ENCODE assay signal across 23 cellular contexts in the genomic region with DNA sequence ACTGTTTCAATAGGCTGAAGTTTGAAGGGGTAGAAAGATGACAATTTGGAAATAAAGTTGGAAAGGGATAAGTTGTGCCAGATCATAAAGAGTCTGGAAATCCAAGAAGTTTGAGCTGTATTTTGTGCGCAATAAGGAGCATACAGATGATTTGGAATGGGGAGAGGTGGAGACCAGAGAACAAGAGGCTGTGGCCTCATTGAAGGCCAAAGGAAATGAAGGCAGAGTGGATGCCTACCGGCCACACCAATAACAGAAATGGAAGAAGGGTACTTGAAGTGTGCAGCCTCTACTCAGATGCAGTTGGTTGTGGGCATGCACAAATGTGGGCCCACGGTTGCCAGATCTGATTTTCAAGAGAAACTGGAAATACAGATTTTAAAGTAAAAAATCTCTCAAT. TPM values are rescaled to one million over a fixed set of nuclear protein-coding genes. Genes with fewer than 3 reads are reported as not detected.
DNase-seq lines count a peak whose midpoint lies in the region; ATAC-seq and TF ChIP-seq lines count a peak whose summit lies in the region.
"Had no signal": no experiment of that assay in that cellular context is flagged by ENCODE, and none has a peak within 500 bp of the region (broad histone marks: within the 10 kb centered on the region; RNA-seq: fewer than 3 reads in every experiment).

No MANE protein-coding gene starts in this region.

- no peak overlapping the region for H2BK20ac ChIP-seq in IMR-90 (ENCODE audit: low read depth, low read length)

- no peak overlapping the region; the same call in 1 of the 2 replicates for H3K23ac ChIP-seq in IMR-90 (ENCODE audit: low read depth, low read length)

- no peak overlapping the region for H3K4ac ChIP-seq in IMR-90 (ENCODE audit: low read depth, low read length)

- no peak overlapping the region for H2AFZ ChIP-seq in IMR-90 (replicated peaks; ENCODE audit: low read length, poor library complexity)

- peak overlapping the region; percentile 18; the same call in 1 of the 2 replicates for H3K14ac ChIP-seq in IMR-90 (replicated peaks; ENCODE audit: low read depth, low read length)

- WGBS in IMR-90 (ENCODE audit: extremely low coverage in 2 of 2, insufficient read length in 1 of 2), 2 experiments: 74% methylated on average over 2 of the region's 3 CpGs; no CpG with 5 or more reads in 1 of the 2 experiments
- WGBS in spleen, 5 donors: 68 to 84% (median 75%) methylated on average over 3 of the region's 3 CpGs

- intact Hi-C loops in IMR-90 (cut with micrococcal nuclease): no loop called here
- intact Hi-C loops in spleen (cut with DNase I; ENCODE audit: low total_unique reads): no loop called here

- CTCF ChIA-PET in IMR-90 (lab: Yijun Ruan, JAX): no interaction called here

- peak overlapping the region in 9 of 11 experiments; percentile 27 to 93 (median 86); a peak in 15 of 22 replicates for H3K4me2 ChIP-seq in BLaER1 treated with 17β-estradiol and CSF1 and Interleukin-3, amounts not matched to agents 10 nM and 100 nM
- peak overlapping the region; percentile 19; the same call in 1 of the 2 replicates for H3K4me2 ChIP-seq in IMR-90 (ENCODE audit: low read depth, low read length)

- no peak for TF ChIP-seq RAD21 in IMR-90 (IDR thresholded peaks at IDR 0.05; ENCODE audit: low read length)

- H3K18ac ChIP-seq in IMR-90 (ENCODE audit: low read depth, low read length): no peak overlapping the region

- no peaks in the 10 kb centered on the region for H3K27me3 ChIP-seq in BLaER1 treated with 17β-estradiol and CSF1 and Interleukin-3, amounts not matched to agents 10 nM and 100 nM
- no peaks in the 10 kb centered on the region for H3K27me3 ChIP-seq in IMR-90 (ENCODE audit: control insufficient read depth, insufficient read depth, low read length)
- H3K27me3 ChIP-seq in spleen (replicated peaks in 1 of 7): no peaks in the 10 kb centered on the region
- H3K27me3 ChIP-seq: transverse colon had no signal

- in situ Hi-C loops in IMR-90 (cut with MboI; ENCODE audit: low sequenced_read_pairs): no loop called here

- peak overlapping the region; percentile 59 for H3K27ac Mint-ChIP-seq in neural crest cell (ENCODE audit: unreplicated experiment)
- H3K27ac Mint-ChIP-seq: activated CD8-positive, alpha-beta memory T cell treated with anti-CD3 and anti-CD28 coated beads, Interleukin-2, amount 10 ng/mL, durations not matched to agents 7 days and 5 days; activated naive CD4-positive, alpha-beta T cell treated with anti-CD3 and anti-CD28 coated beads, Interleukin-2, amount 10 ng/mL, durations not matched to agents 7 days and 5 days had no signal

- H3K4me3 ChIP-seq in BLaER1 treated with 17β-estradiol and CSF1 and Interleukin-3, amounts not matched to agents 10 nM and 100 nM: no peak overlapping the region
- H3K4me3 ChIP-seq in IMR-90 (ENCODE audit: insufficient read depth, low read depth, low read length) (no peak overlapping the region), coronary artery (peak overlapping the region; percentile 18), spleen (no peak overlapping the region)
- H3K4me3 ChIP-seq: transverse colon had no signal

- dilution Hi-C loops in IMR-90 (cut with HindIII; ENCODE audit: low sequenced_read_pairs, unreplicated experiment): no loop called here

- no peaks in the 10 kb centered on the region for H3K9me3 ChIP-seq in BLaER1 treated with 17β-estradiol and CSF1 and Interleukin-3, amounts not matched to agents 10 nM and 100 nM (replicated peaks in 1 of 11)
- H3K9me3 ChIP-seq in IMR-90 (ENCODE audit: control insufficient read depth, insufficient read depth, low read length) (no peaks in the 10 kb centered on the region), spleen (no peaks in the 10 kb centered on the region)
- H3K9me3 ChIP-seq: transverse colon had no signal

- H2AK9ac ChIP-seq in IMR-90 (replicated peaks; ENCODE audit: low read depth, low read length, poor library complexity): no peak overlapping the region

- BruUV-seq in IMR-90 (replicated peaks; lab: Mats Ljungman, UMichigan): no TSS peak

- H3K9ac ChIP-seq in BLaER1 treated with 17β-estradiol and CSF1 and Interleukin-3, amounts not matched to agents 10 nM and 100 nM: no peak overlapping the region
- no peak overlapping the region for H3K9ac ChIP-seq in IMR-90 (ENCODE audit: low read depth, low read length)

- H3K4me3 Mint-ChIP-seq in neural crest cell: peak overlapping the region; percentile 86
- H3K4me3 Mint-ChIP-seq: activated CD8-positive, alpha-beta memory T cell treated with anti-CD3 and anti-CD28 coated beads, Interleukin-2, amount 10 ng/mL, durations not matched to agents 7 days and 5 days; activated naive CD4-positive, alpha-beta T cell treated with anti-CD3 and anti-CD28 coated beads, Interleukin-2, amount 10 ng/mL, durations not matched to agents 7 days and 5 days had no signal

- peaks cover 25% of the 10 kb centered on the region for H3K4me1 Mint-ChIP-seq in neural crest cell

- H4K5ac ChIP-seq in IMR-90 (ENCODE audit: low read depth, low read length): peak overlapping the region; percentile 16; the same call in 1 of the 2 replicates

- TF ChIP-seq POLR2A in IMR-90 (IDR thresholded peaks at IDR 0.05; ENCODE audit: low read depth, low read length) (no peak), spleen (IDR thresholded peaks at IDR 0.05) (no peak)

- no peak overlapping the region for H4K8ac ChIP-seq in IMR-90 (ENCODE audit: low read depth in 2 of 2, low read length in 2 of 2)

- H2BK120ac ChIP-seq in IMR-90 (ENCODE audit: low read depth, low read length): no peak overlapping the region

- DNase-seq in IMR-90: no peak
- no peak for DNase-seq in coronary artery (ENCODE audit: low spot score)
- DNase-seq in neural crest cell (ENCODE audit: low read depth, low spot score): no peak
- DNase-seq in mucosa of gallbladder (ENCODE audit: low spot score): no peak
- no peak for DNase-seq in spleen
- no peak for DNase-seq in NCI-H526 treated with DMSO at 0.1 percent for 48 hours (lab: John Stamatoyannopoulos, UW)
- DNase-seq: activated CD4-positive, alpha-beta T cell treated with anti-CD3 and anti-CD28 coated beads for 48 hours; activated CD8-positive, alpha-beta memory T cell treated with anti-CD3 and anti-CD28 coated beads, Interleukin-2, amount 10 ng/mL, durations not matched to agents 7 days and 5 days; activated naive CD4-positive, alpha-beta T cell treated with anti-CD3 and anti-CD28 coated beads, Interleukin-2, amount 10 ng/mL, durations not matched to agents 7 days and 5 days; anterior cingulate cortex; CD8-positive, alpha-beta memory T cell; central memory CD4-positive, alpha-beta T cell; DMS53; erythroblast; foreskin melanocyte; GDM1; naive thymus-derived CD8-positive, alpha-beta T cell; NCI-H524 treated with DMSO at 0.1 percent for 48 hours; stimulated activated CD8-positive, alpha-beta memory T cell treated with anti-CD3 and anti-CD28 coated beads, Interleukin-4, amount 100 ng/mL, for 48 hours; transverse colon had no signal

- no peak overlapping the region; the same call in 1 of the 2 replicates for H4K91ac ChIP-seq in IMR-90 (ENCODE audit: insufficient read depth, low read depth, low read length)

- H2BK5ac ChIP-seq in IMR-90 (ENCODE audit: low read depth, low read length, poor library complexity, severe bottlenecking): no peak overlapping the region

- no peak overlapping the region for H3K56ac ChIP-seq in IMR-90 (ENCODE audit: extremely low read depth, insufficient read depth, low read length)

- H2BK15ac ChIP-seq in IMR-90 (ENCODE audit: low read depth, low read length): no peak overlapping the region

- no peak overlapping the region for H3K27ac ChIP-seq in BLaER1 treated with 17β-estradiol and CSF1 and Interleukin-3, amounts not matched to agents 10 nM and 100 nM
- H3K27ac ChIP-seq in IMR-90 (ENCODE audit: insufficient read depth, low read length): no peak overlapping the region
- no peak overlapping the region for H3K27ac ChIP-seq in coronary artery
- no peak overlapping the region for H3K27ac ChIP-seq in spleen
- H3K27ac ChIP-seq: transverse colon, VCaP had no signal

- no peaks in the 10 kb centered on the region for H3K36me3 Mint-ChIP-seq in neural crest cell (ENCODE audit: low read depth)
- H3K36me3 Mint-ChIP-seq: activated CD8-positive, alpha-beta memory T cell treated with anti-CD3 and anti-CD28 coated beads, Interleukin-2, amount 10 ng/mL, durations not matched to agents 7 days and 5 days; activated naive CD4-positive, alpha-beta T cell treated with anti-CD3 and anti-CD28 coated beads, Interleukin-2, amount 10 ng/mL, durations not matched to agents 7 days and 5 days; naive thymus-derived CD8-positive, alpha-beta T cell had no signal

- no peaks in the 10 kb centered on the region for H4K20me1 ChIP-seq in BLaER1 treated with 17β-estradiol and CSF1 and Interleukin-3, amounts not matched to agents 10 nM and 100 nM
- no peaks in the 10 kb centered on the region for H4K20me1 ChIP-seq in IMR-90 (ENCODE audit: insufficient read depth, low read length)

- POLR2A ChIA-PET in IMR-90 (lab: Charles Lee; ENCODE audit: unreplicated experiment): no interaction called here

- ATAC-seq in IMR-90 (ENCODE audit: low read depth): no peak
- ATAC-seq in GM21423 (IDR thresholded peaks at IDR 0.05; ENCODE audit: unreplicated experiment): no peak
- ATAC-seq: activated CD8-positive, alpha-beta memory T cell treated with anti-CD3 and anti-CD28 coated beads, Interleukin-2, amount 10 ng/mL, durations not matched to agents 7 days and 5 days; naive thymus-derived CD8-positive, alpha-beta T cell had no signal

- H3K36me3 ChIP-seq in BLaER1 treated with 17β-estradiol and CSF1 and Interleukin-3, amounts not matched to agents 10 nM and 100 nM: peaks cover 0 to 18% (median 12%) of the 10 kb centered on the region in 11 experiments; a peak in 11 of 22 replicates
- peaks cover 7% of the 10 kb centered on the region for H3K36me3 ChIP-seq in IMR-90 (ENCODE audit: control insufficient read depth, insufficient read depth, low read length)
- peaks cover 0 to 4% (median 0%) of the 10 kb centered on the region in 6 donors for H3K36me3 ChIP-seq in spleen

- peaks cover 4 to 27% (median 19%) of the 10 kb centered on the region in 10 experiments; a peak in 18 of 20 replicates for H3K4me1 ChIP-seq in BLaER1 treated with 17β-estradiol and CSF1 and Interleukin-3, amounts not matched to agents 10 nM and 100 nM
- peaks cover 8% of the 10 kb centered on the region; the same call in 1 of the 2 replicates for H3K4me1 ChIP-seq in IMR-90 (ENCODE audit: control insufficient read depth, insufficient read depth, low read length)
- H3K4me1 ChIP-seq in spleen: peaks cover 3 to 25% (median 20%) of the 10 kb centered on the region in 6 donors

- H3K79me1 ChIP-seq in IMR-90 (ENCODE audit: low read depth in 1 of 2, low read length in 2 of 2): peaks cover 18 to 21% of the 10 kb centered on the region in 2 experiments

- H3K27me3 Mint-ChIP-seq in neural crest cell (ENCODE audit: low read depth): peaks cover 6% of the 10 kb centered on the region
- H3K27me3 Mint-ChIP-seq: naive thymus-derived CD8-positive, alpha-beta T cell had no signal

- H2AK5ac ChIP-seq in IMR-90 (ENCODE audit: low read depth, low read length): no peak overlapping the region

- TF ChIP-seq CTCF in IMR-90 (conservative IDR thresholded peaks at IDR 0.05; ENCODE audit: low read depth, low read length) (no peak), coronary artery (IDR thresholded peaks at IDR 0.05) (no peak), neural crest cell (conservative IDR thresholded peaks at IDR 0.05) (no peak), spleen (IDR thresholded peaks at IDR 0.05 in 8 of 11, conservative IDR thresholded peaks at IDR 0.05 in 3 of 11) (no peak)

- no peaks in the 10 kb centered on the region for H3K9me3 Mint-ChIP-seq in neural crest cell
- H3K9me3 Mint-ChIP-seq: activated naive CD4-positive, alpha-beta T cell treated with anti-CD3 and anti-CD28 coated beads, Interleukin-2, amount 10 ng/mL, durations not matched to agents 7 days and 5 days; CD8-positive, alpha-beta memory T cell; naive thymus-derived CD8-positive, alpha-beta T cell had no signal

- no peaks in the 10 kb centered on the region for H3K9me1 ChIP-seq in IMR-90 (ENCODE audit: insufficient read depth, low read length)

RNA-seq across cellular contexts. Expression of a gene that starts 2.4 kb away (rescaled TPM):
- total RNA-seq in IMR-90 (2012; rRNA removed) (6.1 and 10.6 TPM in 2 replicates), neural crest cell (40.4 and 43.5 TPM in 2 replicates), mucosa of gallbladder (17.3 TPM), spleen (10 to 100 TPM in 1 of 7 donors, 1 to 10 TPM in 6; 4.5 to 10.1 (median 6.3) TPM)
- polyA plus RNA-seq in IMR-90 (2012; rRNA removed) (6.7 and 8.1 TPM in 2 replicates), spleen (1 to 10 TPM; 1.8 to 2.9 (median 2.8) TPM)
- polyA plus RNA-seq in IMR-90 (2012; cell fraction: cytosol; rRNA removed): 1.5 and 2.1 TPM in 2 replicates
- polyA plus RNA-seq in IMR-90 (2012; cell fraction: nucleus; rRNA removed; ENCODE audit: low replicate concordance): 2.3 and 9.2 TPM in 2 replicates
